In genomic region chr10:13659887-13660544, GRCh38 we compare ENCODE assay signal across 8 cellular contexts.
DNase-seq lines count a peak whose midpoint lies in the region; ATAC-seq and TF ChIP-seq lines count a peak whose summit lies in the region.

No MANE protein-coding gene starts in this region.

- no peak overlapping the region for H3K27ac Mint-ChIP-seq in activated CD4-positive, alpha-beta memory T cell treated with anti-CD3 and anti-CD28 coated beads for 36 hours

- intact Hi-C loops in activated CD4-positive, alpha-beta memory T cell treated with anti-CD3 and anti-CD28 coated beads for 36 hours (cut with micrococcal nuclease), result loop anchor here (1.0 to 5.0 kb wide), 2 partner anchors 118 to 527 kb away; no protein-coding TSS in a partner anchor
- intact Hi-C loops in lower lobe of right lung (cut with DNase I), result no loop called here

- TF ChIP-seq CTCF in lower lobe of right lung (IDR thresholded peaks at IDR 0.05), result peak; percentile 91

- peaks cover 23% of the 10 kb centered on the region for H3K4me1 ChIP-seq in lower lobe of right lung

- CTCF ChIA-PET in activated CD4-positive, alpha-beta memory T cell treated with anti-CD3 and anti-CD28 coated beads for 36 hours (lab: Charles Lee), result interaction anchor here (0.7 to 3.0 kb wide), 20 partner anchors 8 to 525 kb away, joined by 3 to 38 read pairs (median 3); no protein-coding TSS in a partner anchor

- no peak overlapping the region for H3K4me3 ChIP-seq in lower lobe of right lung

- no peaks in the 10 kb centered on the region for H3K9me3 Mint-ChIP-seq in activated CD4-positive, alpha-beta memory T cell treated with anti-CD3 and anti-CD28 coated beads for 36 hours

- H3K9me3 ChIP-seq in lower lobe of right lung, result no peaks in the 10 kb centered on the region

- H3K27me3 Mint-ChIP-seq in activated CD4-positive, alpha-beta memory T cell treated with anti-CD3 and anti-CD28 coated beads for 36 hours, result no peaks in the 10 kb centered on the region

- no peaks in the 10 kb centered on the region for H3K27me3 ChIP-seq in lower lobe of right lung (ENCODE audit: low read depth)

- no peak overlapping the region for H3K4me3 Mint-ChIP-seq in activated CD4-positive, alpha-beta memory T cell treated with anti-CD3 and anti-CD28 coated beads for 36 hours

- no peaks in the 10 kb centered on the region for H3K36me3 Mint-ChIP-seq in activated CD4-positive, alpha-beta memory T cell treated with anti-CD3 and anti-CD28 coated beads for 36 hours

- H3K36me3 ChIP-seq in lower lobe of right lung, result peaks cover 58% of the 10 kb centered on the region

- H3K27ac ChIP-seq in lower lobe of right lung, result peak overlapping the region; percentile 47

- POLR2A ChIA-PET in activated CD4-positive, alpha-beta memory T cell treated with anti-CD3 and anti-CD28 coated beads for 36 hours (lab: Charles Lee), result no interaction called here

- DNase-seq in activated gamma-delta T cell treated with Interleukin-2 at 50 U/mL for 16 hours, result peak; percentile 64
- DNase-seq in activated gamma-delta T cell (lab: John Stamatoyannopoulos, UW), result no peak
- DNase-seq in NCI-H2227 (lab: John Stamatoyannopoulos, UW; ENCODE audit: unreplicated experiment), result peak; percentile 38
- DNase-seq in activated CD4-positive, alpha-beta memory T cell treated with anti-CD3 and anti-CD28 coated beads for 36 hours, result peak; percentile 77
- DNase-seq in ecto neural progenitor cell (ENCODE audit: low spot score), result peak; percentile 73
- peak; percentile 71 for DNase-seq in lower lobe of right lung
- DNase-seq in stimulated activated CD4-positive, alpha-beta T cell treated with anti-CD3 and anti-CD28 coated beads, TNF-alpha, amount 100 ng/mL, for 4 hours (ENCODE audit: low read depth in 3 of 3), result peak; percentile 41 to 49 (median 47)

- ATAC-seq in lower lobe of right lung (peak; percentile 74 to 83), GM21526 (IDR thresholded peaks at IDR 0.05; ENCODE audit: low FRiP score, unreplicated experiment) (no peak)

- peaks cover 9% of the 10 kb centered on the region for H3K4me1 Mint-ChIP-seq in activated CD4-positive, alpha-beta memory T cell treated with anti-CD3 and anti-CD28 coated beads for 36 hours (ENCODE audit: low read depth)
